In genomic region chr19:1019980-1020867, GRCh38 we compare ENCODE assay signal across 7 cellular contexts. TPM values are rescaled to one million over a fixed set of nuclear protein-coding genes. Genes with fewer than 3 reads are reported as not detected.
DNase-seq lines count a peak whose midpoint lies in the region; ATAC-seq, FAIRE-seq and TF ChIP-seq lines count a peak whose summit lies in the region.
"Had no signal": no experiment of that assay in that cellular context is flagged by ENCODE, and none has a peak within 500 bp of the region (broad histone marks: within the 10 kb centered on the region; RNA-seq: fewer than 3 reads in every experiment).

No MANE protein-coding gene starts in this region.

- H3K4me3 Mint-ChIP-seq in activated CD8-positive, alpha-beta T cell treated with anti-CD3 and anti-CD28 coated beads for 36 hours: peak overlapping the region; percentile 96

- H2AFZ ChIP-seq in HepG2 (ENCODE audit: low read length): no peak overlapping the region

- ATAC-seq in GM18867 (IDR thresholded peaks at IDR 0.05; ENCODE audit: unreplicated experiment) (peak; percentile 0), HepG2 (peak; percentile 11)
- ATAC-seq in activated CD8-positive, alpha-beta T cell treated with anti-CD3 and anti-CD28 coated beads for 36 hours: no peak

- H4K20me1 ChIP-seq in HepG2 (ENCODE audit: insufficient read depth, low read length): peaks cover 27% of the 10 kb centered on the region

- H3K79me2 ChIP-seq in HepG2 (ENCODE audit: insufficient read depth, low read length): peaks cover 54% of the 10 kb centered on the region

- no peak for TF ChIP-seq RAD21 in HepG2 (CRISPR knock-in tag; IDR thresholded peaks at IDR 0.05)

- no peaks in the 10 kb centered on the region for H3K27me3 Mint-ChIP-seq in activated CD8-positive, alpha-beta T cell treated with anti-CD3 and anti-CD28 coated beads for 36 hours

- no peak for FAIRE-seq in HepG2 (lab: Jason Lieb, UNC)

- peaks cover 37% of the 10 kb centered on the region for H3K4me1 Mint-ChIP-seq in activated CD8-positive, alpha-beta T cell treated with anti-CD3 and anti-CD28 coated beads for 36 hours (ENCODE audit: low read depth)

- CTCF ChIA-PET in activated CD8-positive, alpha-beta T cell treated with anti-CD3 and anti-CD28 coated beads for 36 hours (lab: Charles Lee): interaction anchor here (1.2 to 1.7 kb wide), 2 partner anchors 36 to 224 kb away, joined by 4 read pairs; partner anchors contain the start of gene WDR18
- CTCF ChIA-PET in HepG2 (lab: Yijun Ruan, JAX; ENCODE audit: low intra/inter-chr PET ratio, low total read pairs): interaction anchor here (1.1 kb wide), 1 partner anchor 99 kb away, joined by 3 read pairs; no protein-coding TSS in a partner anchor

- no peaks in the 10 kb centered on the region; a peak in 1 of 5 replicates for H3K27me3 ChIP-seq in HepG2 (ENCODE audit: control insufficient read depth in 1 of 2, insufficient read depth in 2 of 2, low read length in 2 of 2)

- intact Hi-C loops in activated CD8-positive, alpha-beta T cell treated with anti-CD3 and anti-CD28 coated beads for 36 hours (cut with micrococcal nuclease): no loop called here
- intact Hi-C loops in HepG2 (cut with micrococcal nuclease; ENCODE audit: unreplicated experiment): loop anchor here (2.0 kb wide), 1 partner anchor 67 kb away; no protein-coding TSS in a partner anchor

- 3% methylated on average over 31 of the region's 60 CpGs for WGBS in HepG2 (ENCODE audit: low lambda C conversion rate)

- peak; percentile 53 for DNase-seq in activated CD8-positive, alpha-beta T cell treated with anti-CD3 and anti-CD28 coated beads for 36 hours
- DNase-seq in HepG2 (ENCODE audit: low spot score): no peak
- DNase-seq in NCI-H2107 (lab: John Stamatoyannopoulos, UW): no peak
- DNase-seq in NCI-H510A treated with DMSO at 0.1 percent for 48 hours (lab: John Stamatoyannopoulos, UW): no peak
- DNase-seq in A172 (ENCODE audit: low spot score): no peak

- POLR2A ChIA-PET in activated CD8-positive, alpha-beta T cell treated with anti-CD3 and anti-CD28 coated beads for 36 hours (lab: Charles Lee): interaction anchor here (0.7 to 3.1 kb wide), 9 partner anchors 9 to 221 kb away, joined by 3 to 17 read pairs (median 4); partner anchors contain the start of genes ARHGAP45 and WDR18
- POLR2A ChIA-PET in HepG2 (lab: Yijun Ruan, JAX): interaction anchor here (0.6 to 1.4 kb wide), 6 partner anchors 8 to 236 kb away, joined by 3 to 5 read pairs (median 4); partner anchors contain the start of genes ABCA7 and WDR18

- H3K36me3 Mint-ChIP-seq in activated CD8-positive, alpha-beta T cell treated with anti-CD3 and anti-CD28 coated beads for 36 hours (ENCODE audit: low read depth): peaks cover 16% of the 10 kb centered on the region

- TF ChIP-seq POLR2A in HepG2 (IDR thresholded peaks at IDR 0.05; ENCODE audit: insufficient read depth in 1 of 2, low read depth in 2 of 2, low read length in 2 of 2): 0 out of 4 replicates have a peak, but pooled peaks of 1 of the 2 experiments have one; percentile 19

- peak overlapping the region; percentile 77 for H3K27ac ChIP-seq in HepG2 (ENCODE audit: extremely low read length, insufficient read depth, low read length)

- no TSS peak for BruUV-seq in HepG2 (replicated peaks; lab: Mats Ljungman, UMichigan)

- TF ChIP-seq CTCF in activated CD8-positive, alpha-beta T cell treated with anti-CD3 and anti-CD28 coated beads for 36 hours (IDR thresholded peaks at IDR 0.05): no peak
- no peak for TF ChIP-seq CTCF in HepG2 (CRISPR knock-in tag; IDR thresholded peaks at IDR 0.05)

- H3K4me3 ChIP-seq in HepG2 (replicated peaks in 1 of 3; ENCODE audit: insufficient read depth in 1 of 3, low read depth in 2 of 3, low read length in 3 of 3): peak overlapping the region; percentile 69 to 92 (median 90)

- no peaks in the 10 kb centered on the region for H3K9me3 ChIP-seq in HepG2 (ENCODE audit: low read length)

- peak overlapping the region; percentile 90 for H3K9ac ChIP-seq in HepG2 (ENCODE audit: insufficient read depth, low read depth, low read length)

- H3K4me1 ChIP-seq in HepG2 (ENCODE audit: insufficient read depth, low read length): peaks cover 47% of the 10 kb centered on the region

- H3K36me3 ChIP-seq in HepG2 (replicated peaks in 1 of 2; ENCODE audit: control insufficient read depth in 1 of 2, insufficient read depth in 2 of 2, low read length in 2 of 2): peaks cover 4% of the 10 kb centered on the region in 2 experiments; a peak in 1 of 5 replicates

- in situ Hi-C loops in HepG2 (cut with HindIII; ENCODE audit: extremely low pct_ligation_motif_present, low pct_unique_long_range_greater_than_20kb): no loop called here

- H3K27ac Mint-ChIP-seq in activated CD8-positive, alpha-beta T cell treated with anti-CD3 and anti-CD28 coated beads for 36 hours: peak overlapping the region; percentile 92

- TF ChIP-seq EP300 in HepG2 (IDR thresholded peaks at IDR 0.05; ENCODE audit: low read depth in 2 of 2, low read length in 2 of 2) (no peak), HepG2 (CRISPR knock-in tag; IDR thresholded peaks at IDR 0.05; ENCODE audit: borderline replicate concordance) (no peak)

- H3K4me2 ChIP-seq in HepG2 (ENCODE audit: low read depth, low read length): peak overlapping the region; percentile 93

- no peaks in the 10 kb centered on the region for H3K9me3 Mint-ChIP-seq in activated CD8-positive, alpha-beta T cell treated with anti-CD3 and anti-CD28 coated beads for 36 hours

RNA-seq across cellular contexts. Expression of gene TMEM259, which starts 0.7 kb away (rescaled TPM):
- 100 to 1,000 TPM; 115 to 117 TPM for total RNA-seq in activated CD8-positive, alpha-beta T cell treated with anti-CD3 and anti-CD28 coated beads for 36 hours
- 20.5 and 64.7 TPM in 2 replicates for total RNA-seq in HepG2 (2016; rRNA removed; fragmentation: Illumina TruSeq; extraction: Trizol)
- total RNA-seq in HepG2 (2016; cell fraction: cytosol; rRNA removed; fragmentation: Illumina TruSeq; extraction: Trizol; ENCODE audit: low read depth): 30.1 and 37.5 TPM in 2 replicates
- 17.1 and 68.9 TPM in 2 replicates for total RNA-seq in HepG2 (2016; cell fraction: insoluble cytoplasmic fraction; rRNA removed; fragmentation: Illumina TruSeq; extraction: Trizol)
- total RNA-seq in HepG2 (2016; cell fraction: membrane; rRNA removed; fragmentation: Illumina TruSeq; extraction: Trizol): 50.5 and 59.4 TPM in 2 replicates
- total RNA-seq in HepG2 (2016; cell fraction: nucleus; rRNA removed; fragmentation: Illumina TruSeq; extraction: Trizol): 58.0 and 76.3 TPM in 2 replicates
- 164 and 232 TPM in 2 replicates for polyA plus RNA-seq in HepG2 (2011; rRNA removed)
- polyA plus RNA-seq in HepG2 (2011; cell fraction: cytosol; rRNA removed): 108 and 161 TPM in 2 replicates
- polyA plus RNA-seq in HepG2 (2011; cell fraction: nucleus; rRNA removed): 1,157 and 1,454 TPM in 2 replicates
- 55.1 and 79.6 TPM in 2 replicates for polyA plus RNA-seq in HepG2 (2012)
- polyA plus RNA-seq in HepG2 (2016; cell fraction: cytosol; fragmentation: Illumina TruSeq; extraction: Trizol; ENCODE audit: low read depth): 28.3 and 31.6 TPM in 2 replicates
- polyA plus RNA-seq in HepG2 (2016; cell fraction: insoluble cytoplasmic fraction; fragmentation: Illumina TruSeq; extraction: Trizol; ENCODE audit: low read depth): 28.7 and 28.8 TPM in 2 replicates
- 47.1 and 48.7 TPM in 2 replicates for polyA plus RNA-seq in HepG2 (2016; cell fraction: membrane; fragmentation: Illumina TruSeq; extraction: Trizol; ENCODE audit: low read depth)
- 234 and 238 TPM in 2 replicates for polyA plus RNA-seq in HepG2 (2016; cell fraction: nucleus; fragmentation: Illumina TruSeq; extraction: Trizol; ENCODE audit: insufficient read depth, low read depth)
- polyA minus RNA-seq in HepG2 (2011; rRNA and poly(A)+ RNA removed; ENCODE audit: low replicate concordance): 129 and 199 TPM in 2 replicates
- polyA minus RNA-seq in HepG2 (2011; cell fraction: cytosol; rRNA and poly(A)+ RNA removed): 47.6 and 51.1 TPM in 2 replicates
- 58.8 and 65.8 TPM in 2 replicates for polyA minus RNA-seq in HepG2 (2011; cell fraction: nucleus; rRNA and poly(A)+ RNA removed)
- total RNA-seq in A172 (2014; rRNA removed; shearing (Covaris generic)): 104 and 131 TPM in 2 replicates

RNA-seq across cellular contexts. Expression of gene RNU6-2, which starts 1.1 kb away (rescaled TPM):
- not detected for total RNA-seq in activated CD8-positive, alpha-beta T cell treated with anti-CD3 and anti-CD28 coated beads for 36 hours
- under 0.01 TPM in 1 of 2 replicates, not detected in the other for total RNA-seq in HepG2 (2016; rRNA removed; fragmentation: Illumina TruSeq; extraction: Trizol)
- under 0.01 TPM in 2 replicates for total RNA-seq in HepG2 (2016; cell fraction: cytosol; rRNA removed; fragmentation: Illumina TruSeq; extraction: Trizol; ENCODE audit: low read depth)
- under 0.01 TPM in 1 of 2 replicates, not detected in the other for total RNA-seq in HepG2 (2016; cell fraction: insoluble cytoplasmic fraction; rRNA removed; fragmentation: Illumina TruSeq; extraction: Trizol)
- total RNA-seq in HepG2 (2016; cell fraction: membrane; rRNA removed; fragmentation: Illumina TruSeq; extraction: Trizol): under 0.01 TPM in 1 of 2 replicates, not detected in the other
- not detected in 2 replicates for total RNA-seq in HepG2 (2016; cell fraction: nucleus; rRNA removed; fragmentation: Illumina TruSeq; extraction: Trizol)
- polyA plus RNA-seq in HepG2 (2011; rRNA removed): not detected in 2 replicates
- polyA plus RNA-seq in HepG2 (2011; cell fraction: cytosol; rRNA removed): not detected in 2 replicates
- not detected in 2 replicates for polyA plus RNA-seq in HepG2 (2011; cell fraction: nucleus; rRNA removed)
- not detected in 2 replicates for polyA plus RNA-seq in HepG2 (2012)
- not detected in 2 replicates for polyA plus RNA-seq in HepG2 (2016; cell fraction: cytosol; fragmentation: Illumina TruSeq; extraction: Trizol; ENCODE audit: low read depth)
- not detected in 2 replicates for polyA plus RNA-seq in HepG2 (2016; cell fraction: insoluble cytoplasmic fraction; fragmentation: Illumina TruSeq; extraction: Trizol; ENCODE audit: low read depth)
- polyA plus RNA-seq in HepG2 (2016; cell fraction: membrane; fragmentation: Illumina TruSeq; extraction: Trizol; ENCODE audit: low read depth): not detected in 2 replicates
- not detected in 2 replicates for polyA plus RNA-seq in HepG2 (2016; cell fraction: nucleus; fragmentation: Illumina TruSeq; extraction: Trizol; ENCODE audit: insufficient read depth, low read depth)
- under 0.01 TPM in 1 of 2 replicates, not detected in the other for polyA minus RNA-seq in HepG2 (2011; rRNA and poly(A)+ RNA removed; ENCODE audit: low replicate concordance)
- under 0.01 TPM in 1 of 2 replicates, not detected in the other for polyA minus RNA-seq in HepG2 (2011; cell fraction: cytosol; rRNA and poly(A)+ RNA removed)
- not detected in 2 replicates for polyA minus RNA-seq in HepG2 (2011; cell fraction: nucleus; rRNA and poly(A)+ RNA removed)
- total RNA-seq in A172 (2014; rRNA removed; shearing (Covaris generic)): not detected in 2 replicates
- total RNA-seq: T-helper 2 cell treated with Interferon-gamma antibody and Interleukin-4, amounts not matched to agents 100 ng/mL and 5 ng/mL, for 36 hours had no signal

RNA-seq across cellular contexts. Expression of gene CNN2, which starts 6.2 kb away (rescaled TPM):
- total RNA-seq in activated CD8-positive, alpha-beta T cell treated with anti-CD3 and anti-CD28 coated beads for 36 hours: 10 to 100 TPM; 97.4 to 98.3 TPM
- 70.0 and 84.5 TPM in 2 replicates for total RNA-seq in HepG2 (2016; rRNA removed; fragmentation: Illumina TruSeq; extraction: Trizol)
- total RNA-seq in HepG2 (2016; cell fraction: cytosol; rRNA removed; fragmentation: Illumina TruSeq; extraction: Trizol; ENCODE audit: low read depth): 29.8 and 31.9 TPM in 2 replicates
- 66.1 and 74.6 TPM in 2 replicates for total RNA-seq in HepG2 (2016; cell fraction: insoluble cytoplasmic fraction; rRNA removed; fragmentation: Illumina TruSeq; extraction: Trizol)
- total RNA-seq in HepG2 (2016; cell fraction: membrane; rRNA removed; fragmentation: Illumina TruSeq; extraction: Trizol): 70.9 and 77.3 TPM in 2 replicates
- 37.1 and 39.3 TPM in 2 replicates for total RNA-seq in HepG2 (2016; cell fraction: nucleus; rRNA removed; fragmentation: Illumina TruSeq; extraction: Trizol)
- polyA plus RNA-seq in HepG2 (2011; rRNA removed): 58.1 and 63.6 TPM in 2 replicates
- polyA plus RNA-seq in HepG2 (2011; cell fraction: cytosol; rRNA removed): 71.9 and 76.4 TPM in 2 replicates
- polyA plus RNA-seq in HepG2 (2011; cell fraction: nucleus; rRNA removed): 59.2 and 73.6 TPM in 2 replicates
- polyA plus RNA-seq in HepG2 (2012): 37.6 and 46.6 TPM in 2 replicates
- polyA plus RNA-seq in HepG2 (2016; cell fraction: cytosol; fragmentation: Illumina TruSeq; extraction: Trizol; ENCODE audit: low read depth): 36.8 and 41.0 TPM in 2 replicates
- 82.0 and 114 TPM in 2 replicates for polyA plus RNA-seq in HepG2 (2016; cell fraction: insoluble cytoplasmic fraction; fragmentation: Illumina TruSeq; extraction: Trizol; ENCODE audit: low read depth)
- polyA plus RNA-seq in HepG2 (2016; cell fraction: membrane; fragmentation: Illumina TruSeq; extraction: Trizol; ENCODE audit: low read depth): 75.2 and 79.7 TPM in 2 replicates
- 90.2 and 93.1 TPM in 2 replicates for polyA plus RNA-seq in HepG2 (2016; cell fraction: nucleus; fragmentation: Illumina TruSeq; extraction: Trizol; ENCODE audit: insufficient read depth, low read depth)
- polyA minus RNA-seq in HepG2 (2011; rRNA and poly(A)+ RNA removed; ENCODE audit: low replicate concordance): 84.2 and 138 TPM in 2 replicates
- 122 and 138 TPM in 2 replicates for polyA minus RNA-seq in HepG2 (2011; cell fraction: cytosol; rRNA and poly(A)+ RNA removed)
- polyA minus RNA-seq in HepG2 (2011; cell fraction: nucleus; rRNA and poly(A)+ RNA removed): 21.5 and 28.6 TPM in 2 replicates
- total RNA-seq in A172 (2014; rRNA removed; shearing (Covaris generic)): 219 and 243 TPM in 2 replicates

RNA-seq across cellular contexts. Expression of gene ABCA7, which starts 19.7 kb away (rescaled TPM):
- total RNA-seq in activated CD8-positive, alpha-beta T cell treated with anti-CD3 and anti-CD28 coated beads for 36 hours: 10 to 100 TPM; 14.0 to 14.6 TPM
- total RNA-seq in HepG2 (2016; rRNA removed; fragmentation: Illumina TruSeq; extraction: Trizol): 1.3 and 4.4 TPM in 2 replicates
- total RNA-seq in HepG2 (2016; cell fraction: cytosol; rRNA removed; fragmentation: Illumina TruSeq; extraction: Trizol; ENCODE audit: low read depth): 3.4 and 3.5 TPM in 2 replicates
- 2.5 and 6.4 TPM in 2 replicates for total RNA-seq in HepG2 (2016; cell fraction: insoluble cytoplasmic fraction; rRNA removed; fragmentation: Illumina TruSeq; extraction: Trizol)
- total RNA-seq in HepG2 (2016; cell fraction: membrane; rRNA removed; fragmentation: Illumina TruSeq; extraction: Trizol): 1.7 and 2.0 TPM in 2 replicates
- total RNA-seq in HepG2 (2016; cell fraction: nucleus; rRNA removed; fragmentation: Illumina TruSeq; extraction: Trizol): 7.8 and 9.7 TPM in 2 replicates
- 32.4 and 41.2 TPM in 2 replicates for polyA plus RNA-seq in HepG2 (2011; rRNA removed)
- polyA plus RNA-seq in HepG2 (2011; cell fraction: cytosol; rRNA removed): 27.7 and 35.9 TPM in 2 replicates
- 316 and 410 TPM in 2 replicates for polyA plus RNA-seq in HepG2 (2011; cell fraction: nucleus; rRNA removed)
- 29.1 and 29.7 TPM in 2 replicates for polyA plus RNA-seq in HepG2 (2012)
- 0.23 and 0.72 TPM in 2 replicates for polyA plus RNA-seq in HepG2 (2016; cell fraction: cytosol; fragmentation: Illumina TruSeq; extraction: Trizol; ENCODE audit: low read depth)
- 1.6 and 2.2 TPM in 2 replicates for polyA plus RNA-seq in HepG2 (2016; cell fraction: insoluble cytoplasmic fraction; fragmentation: Illumina TruSeq; extraction: Trizol; ENCODE audit: low read depth)
- polyA plus RNA-seq in HepG2 (2016; cell fraction: membrane; fragmentation: Illumina TruSeq; extraction: Trizol; ENCODE audit: low read depth): 0.54 and 0.71 TPM in 2 replicates
- 25.9 and 28.7 TPM in 2 replicates for polyA plus RNA-seq in HepG2 (2016; cell fraction: nucleus; fragmentation: Illumina TruSeq; extraction: Trizol; ENCODE audit: insufficient read depth, low read depth)
- polyA minus RNA-seq in HepG2 (2011; rRNA and poly(A)+ RNA removed; ENCODE audit: low replicate concordance): 20.1 and 68.5 TPM in 2 replicates
- polyA minus RNA-seq in HepG2 (2011; cell fraction: cytosol; rRNA and poly(A)+ RNA removed): 20.8 and 23.1 TPM in 2 replicates
- 41.6 and 44.5 TPM in 2 replicates for polyA minus RNA-seq in HepG2 (2011; cell fraction: nucleus; rRNA and poly(A)+ RNA removed)
- total RNA-seq in A172 (2014; rRNA removed; shearing (Covaris generic)): 5.1 and 8.6 TPM in 2 replicates

RNA-seq across cellular contexts. Expression of gene GRIN3B, which starts 20.0 kb away (rescaled TPM):
- total RNA-seq in activated CD8-positive, alpha-beta T cell treated with anti-CD3 and anti-CD28 coated beads for 36 hours: under 1 TPM in 1 of 2 experiments, not detected in 1; 0.07 TPM
- 0.07 TPM in 1 of 2 replicates, not detected in the other for total RNA-seq in HepG2 (2016; rRNA removed; fragmentation: Illumina TruSeq; extraction: Trizol)
- total RNA-seq in HepG2 (2016; cell fraction: cytosol; rRNA removed; fragmentation: Illumina TruSeq; extraction: Trizol; ENCODE audit: low read depth): not detected in 2 replicates
- 0.17 TPM in 1 of 2 replicates, not detected in the other for total RNA-seq in HepG2 (2016; cell fraction: insoluble cytoplasmic fraction; rRNA removed; fragmentation: Illumina TruSeq; extraction: Trizol)
- total RNA-seq in HepG2 (2016; cell fraction: membrane; rRNA removed; fragmentation: Illumina TruSeq; extraction: Trizol): not detected in 2 replicates
- total RNA-seq in HepG2 (2016; cell fraction: nucleus; rRNA removed; fragmentation: Illumina TruSeq; extraction: Trizol): 0.28 TPM in 1 of 2 replicates, not detected in the other
- 0.20 and 0.34 TPM in 2 replicates for polyA plus RNA-seq in HepG2 (2011; rRNA removed)
- 0.15 and 0.47 TPM in 2 replicates for polyA plus RNA-seq in HepG2 (2011; cell fraction: cytosol; rRNA removed)
- 2.8 and 7.1 TPM in 2 replicates for polyA plus RNA-seq in HepG2 (2011; cell fraction: nucleus; rRNA removed)
- polyA plus RNA-seq in HepG2 (2012): 0.23 and 0.28 TPM in 2 replicates
- not detected in 2 replicates for polyA plus RNA-seq in HepG2 (2016; cell fraction: cytosol; fragmentation: Illumina TruSeq; extraction: Trizol; ENCODE audit: low read depth)
- polyA plus RNA-seq in HepG2 (2016; cell fraction: insoluble cytoplasmic fraction; fragmentation: Illumina TruSeq; extraction: Trizol; ENCODE audit: low read depth): not detected in 2 replicates
- not detected in 2 replicates for polyA plus RNA-seq in HepG2 (2016; cell fraction: membrane; fragmentation: Illumina TruSeq; extraction: Trizol; ENCODE audit: low read depth)
- polyA plus RNA-seq in HepG2 (2016; cell fraction: nucleus; fragmentation: Illumina TruSeq; extraction: Trizol; ENCODE audit: insufficient read depth, low read depth): 0.27 and 0.38 TPM in 2 replicates
- 0.42 TPM in 1 of 2 replicates, not detected in the other for polyA minus RNA-seq in HepG2 (2011; rRNA and poly(A)+ RNA removed; ENCODE audit: low replicate concordance)
- polyA minus RNA-seq in HepG2 (2011; cell fraction: cytosol; rRNA and poly(A)+ RNA removed): not detected in 2 replicates
- 0.13 and 0.37 TPM in 2 replicates for polyA minus RNA-seq in HepG2 (2011; cell fraction: nucleus; rRNA and poly(A)+ RNA removed)
- 0.38 TPM in 1 of 2 replicates, not detected in the other for total RNA-seq in A172 (2014; rRNA removed; shearing (Covaris generic))
- total RNA-seq: T-helper 2 cell treated with Interferon-gamma antibody and Interleukin-4, amounts not matched to agents 100 ng/mL and 5 ng/mL, for 36 hours had no signal
